In genomic region chr11:68142028-68142412, GRCh38 we compare ENCODE assay signal across 9 cellular contexts. TPM values are rescaled to one million over a fixed set of nuclear protein-coding genes. Genes with fewer than 3 reads are reported as not detected.
DNase-seq lines count a peak whose midpoint lies in the region; ATAC-seq and TF ChIP-seq lines count a peak whose summit lies in the region.
"Had no signal": no experiment of that assay in that cellular context is flagged by ENCODE, and none has a peak within 500 bp of the region (broad histone marks: within the 10 kb centered on the region; RNA-seq: fewer than 3 reads in every experiment).

No MANE protein-coding gene starts in this region.

- H3K27me3 Mint-ChIP-seq in activated CD4-positive, alpha-beta memory T cell treated with anti-CD3 and anti-CD28 coated beads for 36 hours = no peaks in the 10 kb centered on the region
- no peaks in the 10 kb centered on the region for H3K27me3 Mint-ChIP-seq in stimulated activated naive CD8-positive, alpha-beta T cell treated with anti-CD3 and anti-CD28 coated beads, Interleukin-15, Interleukin-2, amounts not matched to agents 100 ng/mL and 50 ng/mL, for 24 hours

- no peaks in the 10 kb centered on the region for H3K9me3 Mint-ChIP-seq in activated CD4-positive, alpha-beta memory T cell treated with anti-CD3 and anti-CD28 coated beads for 36 hours
- H3K9me3 Mint-ChIP-seq in stimulated activated naive CD8-positive, alpha-beta T cell treated with anti-CD3 and anti-CD28 coated beads, Interleukin-15, Interleukin-2, amounts not matched to agents 100 ng/mL and 50 ng/mL, for 24 hours = no peaks in the 10 kb centered on the region

- peaks cover 12% of the 10 kb centered on the region for H3K4me1 Mint-ChIP-seq in activated CD4-positive, alpha-beta memory T cell treated with anti-CD3 and anti-CD28 coated beads for 36 hours (ENCODE audit: low read depth)
- peaks cover 22% of the 10 kb centered on the region for H3K4me1 Mint-ChIP-seq in stimulated activated naive CD8-positive, alpha-beta T cell treated with anti-CD3 and anti-CD28 coated beads, Interleukin-15, Interleukin-2, amounts not matched to agents 100 ng/mL and 50 ng/mL, for 24 hours (ENCODE audit: low read depth)

- ATAC-seq in HG03354 (IDR thresholded peaks at IDR 0.05; ENCODE audit: poor library complexity, severe bottlenecking, unreplicated experiment) (no peak), HG03439 (IDR thresholded peaks at IDR 0.05; ENCODE audit: unreplicated experiment) (no peak)

- H3K4me3 ChIP-seq in liver (ENCODE audit: low read depth in 1 of 3, low read length in 3 of 3) = no peak overlapping the region

- no peak overlapping the region for H3K4me3 Mint-ChIP-seq in activated CD4-positive, alpha-beta memory T cell treated with anti-CD3 and anti-CD28 coated beads for 36 hours
- peak overlapping the region; percentile 54 for H3K4me3 Mint-ChIP-seq in stimulated activated naive CD8-positive, alpha-beta T cell treated with anti-CD3 and anti-CD28 coated beads, Interleukin-15, Interleukin-2, amounts not matched to agents 100 ng/mL and 50 ng/mL, for 24 hours

- WGBS in liver = 62% methylated on average over 13 of the region's 13 CpGs

- no peaks in the 10 kb centered on the region for H3K27me3 ChIP-seq in liver (ENCODE audit: control insufficient read depth in 4 of 4, insufficient read depth in 4 of 4, low read length in 3 of 4)

- TF ChIP-seq CTCF in liver (IDR thresholded peaks at IDR 0.05; ENCODE audit: low read depth, low read length, missing input control) = no peak

- no peaks in the 10 kb centered on the region for H3K36me3 ChIP-seq in liver (ENCODE audit: control insufficient read depth in 4 of 4, insufficient read depth in 3 of 4, low read depth in 1 of 4, low read length in 3 of 4)

- POLR2A ChIA-PET in activated CD4-positive, alpha-beta memory T cell treated with anti-CD3 and anti-CD28 coated beads for 36 hours (lab: Charles Lee) = no interaction called here

- TF ChIP-seq RAD21 in liver (IDR thresholded peaks at IDR 0.05) = peak in 1 of 2 donors; percentile 14

- intact Hi-C loops in activated CD4-positive, alpha-beta memory T cell treated with anti-CD3 and anti-CD28 coated beads for 36 hours (cut with micrococcal nuclease) = no loop called here

- no peaks in the 10 kb centered on the region for H3K9me3 ChIP-seq in liver (ENCODE audit: control insufficient read depth in 4 of 4, low read length in 3 of 4)

- H3K36me3 Mint-ChIP-seq in activated CD4-positive, alpha-beta memory T cell treated with anti-CD3 and anti-CD28 coated beads for 36 hours = no peaks in the 10 kb centered on the region
- H3K36me3 Mint-ChIP-seq in stimulated activated naive CD8-positive, alpha-beta T cell treated with anti-CD3 and anti-CD28 coated beads, Interleukin-15, Interleukin-2, amounts not matched to agents 100 ng/mL and 50 ng/mL, for 24 hours (ENCODE audit: low read depth) = no peaks in the 10 kb centered on the region

- peaks cover 30 to 53% (median 43%) of the 10 kb centered on the region in 4 donors for H3K4me1 ChIP-seq in liver (ENCODE audit: control insufficient read depth in 4 of 4, insufficient read depth in 4 of 4, low read length in 3 of 4)

- CTCF ChIA-PET in activated CD4-positive, alpha-beta memory T cell treated with anti-CD3 and anti-CD28 coated beads for 36 hours (lab: Charles Lee) = no interaction called here

- H3K27ac ChIP-seq in liver (ENCODE audit: low read depth in 1 of 2, low read length in 2 of 2) = peak overlapping the region; percentile 32 to 39

- DNase-seq in NAMALWA (ENCODE audit: low spot score) = peak; percentile 51
- DNase-seq in activated CD4-positive, alpha-beta memory T cell treated with anti-CD3 and anti-CD28 coated beads for 36 hours = peak; percentile 81
- DNase-seq in NCI-H1694 treated with DMSO at 0.1 percent for 48 hours (lab: John Stamatoyannopoulos, UW) = no peak
- no peak for DNase-seq in NCI-H1436 treated with DMSO at 0.1 percent for 48 hours (lab: John Stamatoyannopoulos, UW)
- DNase-seq: NCI-H524 had no signal

- H3K27ac Mint-ChIP-seq in activated CD4-positive, alpha-beta memory T cell treated with anti-CD3 and anti-CD28 coated beads for 36 hours = peak overlapping the region; percentile 5
- H3K27ac Mint-ChIP-seq in stimulated activated naive CD8-positive, alpha-beta T cell treated with anti-CD3 and anti-CD28 coated beads, Interleukin-15, Interleukin-2, amounts not matched to agents 100 ng/mL and 50 ng/mL, for 24 hours = peak overlapping the region; percentile 88

- H3K9ac ChIP-seq in liver (ENCODE audit: low read depth in 1 of 2, low read length in 2 of 2) = peak overlapping the region in 1 of 2 donors; percentile 22

TF ChIP-seq in liver, 16 proteins besides CTCF, POLR2A, EP300 and RAD21:
- TF ChIP-seq RXRA (IDR thresholded peaks at IDR 0.05) (peak in 1 of 2 donors; percentile 10), EGR1 (IDR thresholded peaks at IDR 0.05; ENCODE audit: low read depth in 2 of 2) (no peak)

RNA-seq across cellular contexts. Expression of gene CHKA, which starts 20.8 kb away (rescaled TPM):
- total RNA-seq in activated CD4-positive, alpha-beta memory T cell treated with anti-CD3 and anti-CD28 coated beads for 36 hours = 1 to 10 TPM; 6.1 to 6.6 TPM
- 10 to 100 TPM; 18.4 to 41.9 TPM for total RNA-seq in liver
- 10 to 100 TPM; 11.4 to 16.1 TPM for polyA plus RNA-seq in liver

Comparison
In these comparisons a context has a peak if more than half of its experiments do, and no peak if none do; other contexts are left out.
1. DNase-seq: peak in NAMALWA (single experiment) and activated CD4-positive, alpha-beta memory T cell treated with anti-CD3 and anti-CD28 coated beads for 36 hours (single experiment); none in NCI-H1694 treated with DMSO at 0.1 percent for 48 hours (single experiment) and NCI-H1436 treated with DMSO at 0.1 percent for 48 hours (single experiment).